Comparison of ENCODE assay signal across 1 cellular context in the genomic region with DNA sequence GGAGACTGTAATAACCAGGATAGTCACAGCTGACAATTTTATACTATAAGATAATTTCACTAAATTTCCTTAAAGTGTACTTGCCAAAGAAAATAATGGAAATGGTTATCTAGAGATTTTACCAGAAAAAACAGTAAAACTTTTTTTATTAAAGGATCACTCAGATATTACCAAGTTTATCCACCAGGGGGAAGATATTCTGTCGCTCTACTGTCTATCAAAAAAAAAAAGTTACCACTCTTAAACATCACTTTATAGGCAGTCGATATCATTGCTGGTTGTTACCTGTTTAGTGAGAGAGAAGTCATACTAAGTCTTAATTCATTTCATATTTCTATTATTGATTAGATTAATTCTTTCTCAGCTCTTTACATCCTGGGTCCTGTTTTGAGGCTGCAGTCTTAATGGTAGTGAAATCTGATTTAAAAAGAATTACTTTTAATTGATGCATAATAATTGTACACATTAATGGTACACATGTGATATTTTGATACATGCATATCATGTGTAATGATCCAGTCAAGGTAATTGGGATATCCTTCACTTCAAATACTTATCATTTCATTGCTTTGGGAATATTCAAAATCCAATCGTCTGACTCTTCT.
TF ChIP-seq lines count a peak whose summit lies in the region.

No MANE protein-coding gene starts in this region.

TF ChIP-seq in WTC11, 78 proteins besides CTCF, POLR2A, EP300 and RAD21 (continued from another document):
- TF ChIP-seq, protein P1, sequence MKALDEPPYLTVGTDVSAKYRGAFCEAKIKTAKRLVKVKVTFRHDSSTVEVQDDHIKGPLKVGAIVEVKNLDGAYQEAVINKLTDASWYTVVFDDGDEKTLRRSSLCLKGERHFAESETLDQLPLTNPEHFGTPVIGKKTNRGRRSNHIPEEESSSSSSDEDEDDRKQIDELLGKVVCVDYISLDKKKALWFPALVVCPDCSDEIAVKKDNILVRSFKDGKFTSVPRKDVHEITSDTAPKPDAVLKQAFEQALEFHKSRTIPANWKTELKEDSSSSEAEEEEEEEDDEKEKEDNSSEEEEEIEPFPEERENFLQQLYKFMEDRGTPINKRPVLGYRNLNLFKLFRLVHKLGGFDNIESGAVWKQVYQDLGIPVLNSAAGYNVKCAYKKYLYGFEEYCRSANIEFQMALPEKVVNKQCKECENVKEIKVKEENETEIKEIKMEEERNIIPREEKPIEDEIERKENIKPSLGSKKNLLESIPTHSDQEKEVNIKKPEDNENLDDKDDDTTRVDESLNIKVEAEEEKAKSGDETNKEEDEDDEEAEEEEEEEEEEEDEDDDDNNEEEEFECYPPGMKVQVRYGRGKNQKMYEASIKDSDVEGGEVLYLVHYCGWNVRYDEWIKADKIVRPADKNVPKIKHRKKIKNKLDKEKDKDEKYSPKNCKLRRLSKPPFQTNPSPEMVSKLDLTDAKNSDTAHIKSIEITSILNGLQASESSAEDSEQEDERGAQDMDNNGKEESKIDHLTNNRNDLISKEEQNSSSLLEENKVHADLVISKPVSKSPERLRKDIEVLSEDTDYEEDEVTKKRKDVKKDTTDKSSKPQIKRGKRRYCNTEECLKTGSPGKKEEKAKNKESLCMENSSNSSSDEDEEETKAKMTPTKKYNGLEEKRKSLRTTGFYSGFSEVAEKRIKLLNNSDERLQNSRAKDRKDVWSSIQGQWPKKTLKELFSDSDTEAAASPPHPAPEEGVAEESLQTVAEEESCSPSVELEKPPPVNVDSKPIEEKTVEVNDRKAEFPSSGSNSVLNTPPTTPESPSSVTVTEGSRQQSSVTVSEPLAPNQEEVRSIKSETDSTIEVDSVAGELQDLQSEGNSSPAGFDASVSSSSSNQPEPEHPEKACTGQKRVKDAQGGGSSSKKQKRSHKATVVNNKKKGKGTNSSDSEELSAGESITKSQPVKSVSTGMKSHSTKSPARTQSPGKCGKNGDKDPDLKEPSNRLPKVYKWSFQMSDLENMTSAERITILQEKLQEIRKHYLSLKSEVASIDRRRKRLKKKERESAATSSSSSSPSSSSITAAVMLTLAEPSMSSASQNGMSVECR (CRISPR knock-in tag; IDR thresholded peaks at IDR 0.05; ENCODE audit: borderline replicate concordance): no peak
- no peak for TF ChIP-seq TCF7 (CRISPR knock-in tag; IDR thresholded peaks at IDR 0.05; ENCODE audit: low read depth)
- TF ChIP-seq RORB (CRISPR knock-in tag; IDR thresholded peaks at IDR 0.05): no peak
